In genomic region chr7:7641129-7641663, GRCh38 we compare ENCODE assay signal across 8 cellular contexts. TPM values are rescaled to one million over a fixed set of nuclear protein-coding genes. Genes with fewer than 3 reads are reported as not detected.
A peak's percentile ranks its signal among the peaks of the same experiment; 100 is the strongest.
DNase-seq lines count a peak whose midpoint lies in the region; ATAC-seq, FAIRE-seq and TF ChIP-seq lines count a peak whose summit lies in the region.

No MANE protein-coding gene starts in this region.

- H3K36me3 ChIP-seq in keratinocyte (ENCODE audit: control insufficient read depth in 2 of 2, extremely low read depth in 1 of 2, insufficient read depth in 2 of 2, low read length in 2 of 2) (no peaks in the 10 kb centered on the region), stomach (peaks cover 0 to 13% (median 9%) of the 10 kb centered on the region in 4 donors)

- H4K20me1 ChIP-seq in keratinocyte (ENCODE audit: control insufficient read depth, extremely low read depth, insufficient read depth, low read length): no peaks in the 10 kb centered on the region

- H3K27ac ChIP-seq in angular gyrus (ENCODE audit: low read depth, low read length) (peak overlapping the region; percentile 54), keratinocyte (ENCODE audit: control insufficient read depth, insufficient read depth, low read length) (peak overlapping the region; percentile 86), stomach (peak overlapping the region; percentile 92 to 96 (median 95))

- peak overlapping the region; percentile 96 for H3K4me3 ChIP-seq in Jurkat, Clone E6-1 (ENCODE audit: low read length)
- H3K4me3 ChIP-seq in keratinocyte (ENCODE audit: control insufficient read depth in 2 of 3, extremely low read depth in 1 of 3, insufficient read depth in 2 of 3, low read depth in 1 of 3, low read length in 3 of 3) (peak overlapping the region; percentile 56 to 88 (median 80)), stomach (peak overlapping the region; percentile 71 to 84 (median 77))

- dilution Hi-C loops in keratinocyte (cut with MboI; ENCODE audit: extremely low pct_ligation_motif_present, low sequenced_read_pairs): no loop called here

- ATAC-seq in GM21390 (IDR thresholded peaks at IDR 0.05; ENCODE audit: unreplicated experiment): peak; percentile 10

- peak overlapping the region; percentile 84 for H3K4me2 ChIP-seq in keratinocyte (ENCODE audit: control insufficient read depth, extremely low read depth, insufficient read depth, low read depth, low read length)

- TF ChIP-seq CTCF in keratinocyte (optimal IDR thresholded peaks at IDR 0.05 in 1 of 3, IDR thresholded peaks at IDR 0.05 in 1 of 3, conservative IDR thresholded peaks at IDR 0.05 in 1 of 3; ENCODE audit: extremely low read depth in 1 of 3, insufficient read depth in 2 of 3, low read length in 3 of 3): no peak
- no peak for TF ChIP-seq CTCF in stomach (IDR thresholded peaks at IDR 0.05)

- intact Hi-C loops in stomach (cut with DNase I; ENCODE audit: low total_unique reads): no loop called here

- 3 to 6% (median 4%) methylated on average over 22 of the region's 22 CpGs for WGBS in stomach, 5 donors

- no peak for FAIRE-seq in keratinocyte (lab: Jason Lieb, UNC)

- peak; percentile 29 for DNase-seq in EL
- no peak for DNase-seq in Jurkat, Clone E6-1 (ENCODE audit: low read depth, low spot score)
- no peak for DNase-seq in keratinocyte (ENCODE audit: low read depth, low spot score)
- DNase-seq in stomach: no peak
- no peak for DNase-seq in KG1 (lab: John Stamatoyannopoulos, UW)
- DNase-seq in NCI-H1105 treated with DMSO at 0.1 percent for 48 hours (lab: John Stamatoyannopoulos, UW): no peak

- no peak for TF ChIP-seq EP300 in stomach (IDR thresholded peaks at IDR 0.05)

- H3K79me2 ChIP-seq in keratinocyte (ENCODE audit: control insufficient read depth, insufficient read depth, low read length): peaks cover 14% of the 10 kb centered on the region

- H3K27me3 ChIP-seq in keratinocyte (ENCODE audit: control insufficient read depth, extremely low read depth, insufficient read depth, low read length): no peaks in the 10 kb centered on the region
- H3K27me3 ChIP-seq in stomach: no peaks in the 10 kb centered on the region

- peak overlapping the region; percentile 87 for H3K9ac ChIP-seq in keratinocyte (ENCODE audit: control insufficient read depth, extremely low read depth, insufficient read depth, low read length)

- TF ChIP-seq POLR2A in stomach (IDR thresholded peaks at IDR 0.05): no peak

- H3K9me3 ChIP-seq in keratinocyte (ENCODE audit: control insufficient read depth, low read depth, low read length): no peaks in the 10 kb centered on the region
- H3K9me3 ChIP-seq in stomach: no peaks in the 10 kb centered on the region

- H3K9me1 ChIP-seq in keratinocyte (ENCODE audit: control insufficient read depth, extremely low read depth, insufficient read depth, low read length): no peaks in the 10 kb centered on the region

- peak overlapping the region; percentile 98 for H2AFZ ChIP-seq in keratinocyte (ENCODE audit: control insufficient read depth, low read length)

- H3K4me1 ChIP-seq in keratinocyte (ENCODE audit: control insufficient read depth, extremely low read depth, insufficient read depth, low read length) (peaks cover 11% of the 10 kb centered on the region), stomach (peaks cover 11 to 33% (median 28%) of the 10 kb centered on the region in 4 donors)

RNA-seq across cellular contexts. Expression of gene UMAD1, which starts 0.6 kb away (rescaled TPM):
- polyA plus RNA-seq in Jurkat, Clone E6-1 (2012; ENCODE audit: insufficient read depth, insufficient read length): 20.1 TPM
- polyA plus RNA-seq in keratinocyte: 12.5 to 18.2 TPM (median 13.2 TPM) in 3 replicates
- 8.9 TPM for polyA plus RNA-seq in keratinocyte (2011; ENCODE audit: low read depth)
- polyA plus RNA-seq in keratinocyte (2011; cell fraction: cytosol; rRNA removed): 11.8 and 20.9 TPM in 2 replicates
- polyA plus RNA-seq in keratinocyte (2011; cell fraction: nucleus; rRNA removed): 8.9 and 11.8 TPM in 2 replicates
- polyA plus RNA-seq in keratinocyte (2012; ENCODE audit: low replicate concordance): 4.8 and 7.9 TPM in 2 replicates
- polyA minus RNA-seq in keratinocyte: 4.1 to 12.2 TPM (median 9.9 TPM) in 3 replicates
- polyA minus RNA-seq in keratinocyte (2011; cell fraction: cytosol; rRNA and poly(A)+ RNA removed): 7.1 TPM
- 4.4 and 9.9 TPM in 2 replicates for polyA minus RNA-seq in keratinocyte (2011; cell fraction: nucleus; rRNA and poly(A)+ RNA removed)
- 100 to 1,000 TPM in 1 of 5 donors, 10 to 100 TPM in 4; 22.0 to 175 (median 37.9) TPM for total RNA-seq in stomach
- 10 to 100 TPM in 2 of 3 donors, 1 to 10 TPM in 1; 7.8 to 43.4 (median 21.5) TPM for polyA plus RNA-seq in stomach
